ENCODE assay signal across 17 cellular contexts in genomic region chr7:73364006-73364728, GRCh38. TPM values are rescaled to one million over a fixed set of nuclear protein-coding genes. Genes with fewer than 3 reads are reported as not detected.
A peak's percentile ranks its signal among the peaks of the same experiment; 100 is the strongest.
DNase-seq lines count a peak whose midpoint lies in the region; ATAC-seq and TF ChIP-seq lines count a peak whose summit lies in the region.
"Had no signal": no experiment of that assay in that cellular context is flagged by ENCODE, and none has a peak within 500 bp of the region (broad histone marks: within the 10 kb centered on the region; RNA-seq: fewer than 3 reads in every experiment).

No MANE protein-coding gene starts in this region.

- H3K4me1 ChIP-seq in left ventricle myocardium inferior (no peaks in the 10 kb centered on the region), Panc1 (ENCODE audit: control insufficient read depth, insufficient read depth, low read length) (peaks cover 3% of the 10 kb centered on the region; the same call in 1 of the 2 replicates), neuronal stem cell (ENCODE audit: control insufficient read depth in 2 of 2, insufficient read depth in 1 of 2, low read depth in 1 of 2, low read length in 2 of 2) (peaks cover 0 to 5% of the 10 kb centered on the region in 2 donors)
- H3K4me1 ChIP-seq: BE2C had no signal

- no peak overlapping the region for H4K8ac ChIP-seq in neuronal stem cell (ENCODE audit: low read depth, low read length)

- TF ChIP-seq CTCF in left ventricle myocardium inferior (IDR thresholded peaks at IDR 0.05; ENCODE audit: borderline replicate concordance): no peak
- TF ChIP-seq CTCF in Panc1 (IDR thresholded peaks at IDR 0.05): no peak

- H3K4me3 ChIP-seq in left ventricle myocardium inferior (no peak overlapping the region), Panc1 (ENCODE audit: low read depth in 2 of 2, low read length in 2 of 2) (no peak overlapping the region), neuronal stem cell (ENCODE audit: low read length in 2 of 2) (no peak overlapping the region)

- CTCF ChIA-PET in Panc1 (lab: Charles Lee): no interaction called here

- no peak overlapping the region for H2BK12ac ChIP-seq in neuronal stem cell (ENCODE audit: low read length)

- H3K27ac ChIP-seq in left ventricle myocardium inferior (replicated peaks) (no peak overlapping the region), Panc1 (ENCODE audit: low read length) (no peak overlapping the region), neuronal stem cell (replicated peaks; ENCODE audit: low read length) (no peak overlapping the region)
- H3K27ac ChIP-seq: KMS-11 had no signal

- no peaks in the 10 kb centered on the region for H3K79me1 ChIP-seq in neuronal stem cell (ENCODE audit: low read depth, low read length)

- H2BK15ac ChIP-seq in neuronal stem cell (ENCODE audit: low read length): peak overlapping the region; percentile 64

- BruUV-seq in Panc1 (replicated peaks; lab: Mats Ljungman, UMichigan): no TSS peak

- H3K9me3 ChIP-seq in left ventricle myocardium inferior (replicated peaks) (no peaks in the 10 kb centered on the region), Panc1 (ENCODE audit: control insufficient read depth, insufficient read depth, low read depth, low read length) (no peaks in the 10 kb centered on the region), neuronal stem cell (replicated peaks in 1 of 2; ENCODE audit: control insufficient read depth in 2 of 2, insufficient read depth in 1 of 2, low read depth in 1 of 2, low read length in 2 of 2) (peaks cover 0 to 4% of the 10 kb centered on the region in 2 donors)
- H3K9me3 ChIP-seq: BE2C had no signal

- peak overlapping the region; percentile 44 for H3K18ac ChIP-seq in neuronal stem cell (ENCODE audit: low read length)

- no CpG with 5 or more reads among the region's 25 CpGs for WGBS in neuronal stem cell (ENCODE audit: extremely low coverage in 2 of 2, insufficient read length in 2 of 2, insufficient replicate concordance in 1 of 2), 2 donors

- no peak overlapping the region for H3K4me2 ChIP-seq in neuronal stem cell (ENCODE audit: insufficient read depth, low read length, poor library complexity, severe bottlenecking)
- H3K4me2 ChIP-seq: KMS-11 had no signal

- peak overlapping the region; percentile 71 for H3K14ac ChIP-seq in neuronal stem cell (ENCODE audit: low read length)

- peak overlapping the region; percentile 37 for H3K4ac ChIP-seq in neuronal stem cell (ENCODE audit: low read length)

- H2AK5ac ChIP-seq in neuronal stem cell (ENCODE audit: low read depth, low read length): peak overlapping the region; percentile 46

- peak overlapping the region; percentile 6 for H2BK120ac ChIP-seq in neuronal stem cell (ENCODE audit: low read depth, low read length)

- H3K27me3 ChIP-seq in left ventricle myocardium inferior (ENCODE audit: low read depth) (peaks cover 27% of the 10 kb centered on the region), Panc1 (ENCODE audit: control insufficient read depth, insufficient read depth, low read length) (no peaks in the 10 kb centered on the region), neuronal stem cell (ENCODE audit: control insufficient read depth in 3 of 3, insufficient read depth in 3 of 3, low read depth in 1 of 3, low read length in 3 of 3) (peaks cover 0 to 11% (median 0%) of the 10 kb centered on the region in 3 experiments)
- H3K27me3 ChIP-seq: BE2C had no signal

- in situ Hi-C loops in Panc1 (cut with HindIII; ENCODE audit: low pct_unique_long_range_greater_than_20kb, low sequenced_read_pairs): no loop called here

- intact Hi-C loops in Right ventricle myocardium superior (cut with DNase I): no loop called here
- intact Hi-C loops in left ventricle myocardium inferior (cut with micrococcal nuclease): no loop called here
- intact Hi-C loops in Panc1 (cut with micrococcal nuclease; ENCODE audit: unreplicated experiment): no loop called here

- no peak overlapping the region for H4K91ac ChIP-seq in neuronal stem cell (ENCODE audit: low read depth, low read length, poor library complexity)

- ATAC-seq in Right ventricle myocardium superior (ENCODE audit: poor library complexity) (peak; percentile 55), Panc1 (peak; percentile 50), GM18517 (IDR thresholded peaks at IDR 0.05; ENCODE audit: unreplicated experiment) (no peak)
- ATAC-seq: PC-3 had no signal

- no peak overlapping the region for H3K23ac ChIP-seq in neuronal stem cell (ENCODE audit: low read depth, low read length, poor library complexity)

- no peaks in the 10 kb centered on the region for H3K36me3 ChIP-seq in left ventricle myocardium inferior
- no peaks in the 10 kb centered on the region for H3K36me3 ChIP-seq in Panc1 (ENCODE audit: control insufficient read depth, insufficient read depth, low read length)
- no peaks in the 10 kb centered on the region for H3K36me3 ChIP-seq in neuronal stem cell (replicated peaks in 1 of 2; ENCODE audit: control insufficient read depth in 2 of 2, insufficient read depth in 2 of 2, low read length in 2 of 2)
- H3K36me3 ChIP-seq: BE2C had no signal

- H3K9ac ChIP-seq in neuronal stem cell (ENCODE audit: low read depth, low read length, poor library complexity): no peak overlapping the region
- H3K9ac ChIP-seq: KMS-11 had no signal

- no peak overlapping the region for H2BK5ac ChIP-seq in neuronal stem cell (ENCODE audit: low read length)

- DNase-seq in Right ventricle myocardium superior (peak; percentile 52), left ventricle myocardium inferior (no peak), D341Med (ENCODE audit: low spot score) (peak; percentile 37), Panc1 (ENCODE audit: low read depth, low spot score) (no peak), neuronal stem cell (ENCODE audit: low spot score) (no peak), AG08395 (ENCODE audit: low spot score) (no peak)
- DNase-seq: BE2C; Calu3; CD4-positive, alpha-beta T cell; DND-41; GDM1; NCI-H446; PC-3 had no signal

- POLR2A ChIA-PET in Panc1 (lab: Charles Lee): no interaction called here

- peak overlapping the region; percentile 69 for H2AFZ ChIP-seq in neuronal stem cell (ENCODE audit: low read length)

RNA-seq across cellular contexts. Expression of gene FKBP6, which starts 36.2 kb away (rescaled TPM):
- total RNA-seq in Right ventricle myocardium superior (not detected), left ventricle myocardium inferior (not detected), Panc1 (2021; ENCODE audit: unreplicated experiment) (not detected)
- 0.17 TPM for polyA plus RNA-seq in Panc1 (2012; ENCODE audit: insufficient read length)
- 0.06 TPM for polyA plus RNA-seq in neuronal stem cell (2013, experiment 1 of 2)
- polyA plus RNA-seq in neuronal stem cell (2013, experiment 2 of 2): 0.03 TPM
- total RNA-seq: Calu3; CD4-positive, alpha-beta T cell; M059J; PC-3 had no signal
- polyA plus RNA-seq: AG04450 had no signal

RNA-seq across cellular contexts. Expression of gene TRIM50, which starts 36.3 kb away (rescaled TPM):
- total RNA-seq in Right ventricle myocardium superior (0.51 TPM), left ventricle myocardium inferior (0.33 TPM), Panc1 (2021; ENCODE audit: unreplicated experiment) (not detected)
- not detected for polyA plus RNA-seq in Panc1 (2012; ENCODE audit: insufficient read length)
- 0.03 TPM for polyA plus RNA-seq in neuronal stem cell (2013, experiment 1 of 2)
- not detected for polyA plus RNA-seq in neuronal stem cell (2013, experiment 2 of 2)
- total RNA-seq: Calu3, M059J, PC-3 had no signal
- polyA plus RNA-seq: AG04450 had no signal

RNA-seq across cellular contexts. Expression of gene NSUN5, which starts 55.5 kb away (rescaled TPM):
- 16.2 TPM for total RNA-seq in Right ventricle myocardium superior
- total RNA-seq in left ventricle myocardium inferior: 15.9 TPM
- total RNA-seq in Panc1 (2021; ENCODE audit: unreplicated experiment): 66.8 TPM
- 67.9 TPM for polyA plus RNA-seq in Panc1 (2012; ENCODE audit: insufficient read length)
- 20.7 TPM for polyA plus RNA-seq in neuronal stem cell (2013, experiment 1 of 2)
- 20.1 TPM for polyA plus RNA-seq in neuronal stem cell (2013, experiment 2 of 2)

Comparison
In these comparisons a context has a peak if more than half of its experiments do, and no peak if none do; other contexts are left out.
1. DNase-seq: peak in Right ventricle myocardium superior (single experiment) and D341Med (single experiment); none in left ventricle myocardium inferior (single experiment), Panc1 (single experiment), neuronal stem cell (single experiment) and AG08395 (single experiment).